ENCODE assay signal across 15 cellular contexts in the genomic region with DNA sequence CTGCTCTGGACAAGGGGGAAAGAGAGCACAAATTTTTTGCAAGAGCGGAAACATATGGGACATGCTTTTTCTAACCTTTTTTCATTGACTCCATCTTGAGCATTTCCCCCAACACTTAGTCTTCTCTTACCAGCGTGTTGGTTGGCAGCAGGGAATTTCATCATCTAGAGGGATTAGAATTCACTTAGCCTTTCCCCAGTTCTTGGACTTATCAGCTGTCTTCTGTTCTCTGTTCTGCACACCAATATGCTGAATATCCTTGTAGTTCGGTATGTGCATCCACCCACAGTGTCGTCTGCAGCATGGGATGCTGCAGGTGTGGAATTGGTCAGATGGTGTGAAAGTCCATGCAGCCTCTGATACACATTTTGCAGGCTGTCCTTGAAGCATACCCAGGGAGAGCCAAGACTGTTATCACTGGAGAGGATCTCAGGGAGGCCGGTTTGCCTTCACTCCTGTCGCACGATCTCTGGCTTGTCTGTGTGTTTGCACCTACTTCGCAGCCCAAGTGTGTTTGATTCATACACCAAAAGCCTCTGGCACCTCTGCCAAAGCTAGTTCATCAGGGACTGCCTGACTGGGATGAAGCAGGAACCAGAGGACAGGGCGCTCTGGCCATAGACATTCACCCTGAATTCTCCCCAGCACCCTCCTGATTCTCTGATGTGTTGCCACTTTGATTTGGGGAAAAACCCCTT.
DNase-seq lines count a peak whose midpoint lies in the region; ATAC-seq lines count a peak whose summit lies in the region.
"Had no signal": no experiment of that assay in that cellular context is flagged by ENCODE, and none has a peak within 500 bp of the region (broad histone marks: within the 10 kb centered on the region; RNA-seq: fewer than 3 reads in every experiment).

No MANE protein-coding gene starts in this region.

- H3K27ac Mint-ChIP-seq in activated T-helper 1 cell treated with anti-CD3 and anti-CD28 coated beads, Interleukin-12 subunit alpha, Interleukin-12 subunit beta, Interleukin-2, Interleukin-4 antibody, amounts not matched to agents 30 ng/mL and 10 ng/mL and 1 ng/mL, durations not matched to agents 14 hours and 24 hours and 36 hours = peak overlapping the region; percentile 21
- H3K27ac Mint-ChIP-seq in stimulated activated effector memory CD8-positive, alpha-beta T cell treated with anti-CD3 and anti-CD28 coated beads, Interleukin-12 subunit alpha, Interleukin-12 subunit beta, amount 100 ng/mL, for 72 hours = peak overlapping the region; percentile 97
- H3K27ac Mint-ChIP-seq: WTC11 had no signal

- peaks cover 13% of the 10 kb centered on the region for H3K9me3 Mint-ChIP-seq in activated T-helper 1 cell treated with anti-CD3 and anti-CD28 coated beads, Interleukin-12 subunit alpha, Interleukin-12 subunit beta, Interleukin-2, Interleukin-4 antibody, amounts not matched to agents 30 ng/mL and 10 ng/mL and 1 ng/mL, durations not matched to agents 14 hours and 24 hours and 36 hours
- no peaks in the 10 kb centered on the region for H3K9me3 Mint-ChIP-seq in stimulated activated effector memory CD8-positive, alpha-beta T cell treated with anti-CD3 and anti-CD28 coated beads, Interleukin-12 subunit alpha, Interleukin-12 subunit beta, amount 100 ng/mL, for 72 hours
- H3K9me3 Mint-ChIP-seq: CD4-positive, CD25-positive, alpha-beta regulatory T cell; WTC11 had no signal

- ATAC-seq in left cardiac atrium = peak; percentile 34 to 52
- no peak for ATAC-seq in stimulated activated effector memory CD8-positive, alpha-beta T cell treated with anti-CD3 and anti-CD28 coated beads, Interleukin-12 subunit alpha, Interleukin-12 subunit beta, amount 100 ng/mL, for 72 hours
- no peak for ATAC-seq in HG03159 (IDR thresholded peaks at IDR 0.05; ENCODE audit: unreplicated experiment)
- ATAC-seq in GM18858 (IDR thresholded peaks at IDR 0.05; ENCODE audit: unreplicated experiment) = no peak
- ATAC-seq in HG03565 (IDR thresholded peaks at IDR 0.05; ENCODE audit: unreplicated experiment) = no peak
- ATAC-seq: WTC11 had no signal

- H3K27me3 Mint-ChIP-seq in activated T-helper 1 cell treated with anti-CD3 and anti-CD28 coated beads, Interleukin-12 subunit alpha, Interleukin-12 subunit beta, Interleukin-2, Interleukin-4 antibody, amounts not matched to agents 30 ng/mL and 10 ng/mL and 1 ng/mL, durations not matched to agents 14 hours and 24 hours and 36 hours (ENCODE audit: insufficient read depth) = no peaks in the 10 kb centered on the region
- H3K27me3 Mint-ChIP-seq: CD4-positive, CD25-positive, alpha-beta regulatory T cell had no signal

- peaks cover 62% of the 10 kb centered on the region for H3K4me1 Mint-ChIP-seq in activated T-helper 1 cell treated with anti-CD3 and anti-CD28 coated beads, Interleukin-12 subunit alpha, Interleukin-12 subunit beta, Interleukin-2, Interleukin-4 antibody, amounts not matched to agents 30 ng/mL and 10 ng/mL and 1 ng/mL, durations not matched to agents 14 hours and 24 hours and 36 hours (ENCODE audit: low read depth)
- H3K4me1 Mint-ChIP-seq in stimulated activated effector memory CD8-positive, alpha-beta T cell treated with anti-CD3 and anti-CD28 coated beads, Interleukin-12 subunit alpha, Interleukin-12 subunit beta, amount 100 ng/mL, for 72 hours = peaks cover 74% of the 10 kb centered on the region

- DNase-seq in SK-N-DZ (ENCODE audit: low spot score) = peak; percentile 42
- no peak for DNase-seq in activated T-helper 1 cell treated with anti-CD3 and anti-CD28 coated beads, Interleukin-12 subunit alpha, Interleukin-12 subunit beta, Interleukin-2, Interleukin-4 antibody, amounts not matched to agents 30 ng/mL and 10 ng/mL and 1 ng/mL, durations not matched to agents 14 hours and 24 hours and 36 hours (ENCODE audit: low spot score)
- DNase-seq in left cardiac atrium = no peak
- no peak for DNase-seq in stimulated activated effector memory CD8-positive, alpha-beta T cell treated with anti-CD3 and anti-CD28 coated beads, Interleukin-12 subunit alpha, Interleukin-12 subunit beta, amount 100 ng/mL, for 72 hours (ENCODE audit: low spot score in 2 of 2)
- DNase-seq: anterior cingulate cortex; CD4-positive, CD25-positive, alpha-beta regulatory T cell; effector CD4-positive, alpha-beta T cell; EL; NCI-H1930; NK-92 treated with Interleukin-12 subunit alpha and Interleukin-12 subunit beta, amount 100 ng/mL, for 24 hours; SHP77 treated with DMSO at 0.1 percent for 48 hours had no signal

- H3K36me3 Mint-ChIP-seq in activated T-helper 1 cell treated with anti-CD3 and anti-CD28 coated beads, Interleukin-12 subunit alpha, Interleukin-12 subunit beta, Interleukin-2, Interleukin-4 antibody, amounts not matched to agents 30 ng/mL and 10 ng/mL and 1 ng/mL, durations not matched to agents 14 hours and 24 hours and 36 hours (ENCODE audit: low read depth) = peaks cover 34% of the 10 kb centered on the region
- H3K36me3 Mint-ChIP-seq in stimulated activated effector memory CD8-positive, alpha-beta T cell treated with anti-CD3 and anti-CD28 coated beads, Interleukin-12 subunit alpha, Interleukin-12 subunit beta, amount 100 ng/mL, for 72 hours = peaks cover 29% of the 10 kb centered on the region
- H3K36me3 Mint-ChIP-seq: WTC11 had no signal

- no peak overlapping the region for H3K4me3 Mint-ChIP-seq in activated T-helper 1 cell treated with anti-CD3 and anti-CD28 coated beads, Interleukin-12 subunit alpha, Interleukin-12 subunit beta, Interleukin-2, Interleukin-4 antibody, amounts not matched to agents 30 ng/mL and 10 ng/mL and 1 ng/mL, durations not matched to agents 14 hours and 24 hours and 36 hours
- no peak overlapping the region for H3K4me3 Mint-ChIP-seq in stimulated activated effector memory CD8-positive, alpha-beta T cell treated with anti-CD3 and anti-CD28 coated beads, Interleukin-12 subunit alpha, Interleukin-12 subunit beta, amount 100 ng/mL, for 72 hours
- H3K4me3 Mint-ChIP-seq: CD4-positive, CD25-positive, alpha-beta regulatory T cell; WTC11 had no signal

- intact Hi-C loops in activated T-helper 1 cell treated with anti-CD3 and anti-CD28 coated beads, Interleukin-12 subunit alpha, Interleukin-12 subunit beta, Interleukin-2, Interleukin-4 antibody, amounts not matched to agents 30 ng/mL and 10 ng/mL and 1 ng/mL, durations not matched to agents 14 hours and 24 hours and 36 hours (cut with micrococcal nuclease) = no loop called here
- intact Hi-C loops in left cardiac atrium (cut with DNase I) = no loop called here

Comparison
In these comparisons a context has a peak if more than half of its experiments do, and no peak if none do; other contexts are left out.
1. ATAC-seq: peak in left cardiac atrium (2 of 2); none in stimulated activated effector memory CD8-positive, alpha-beta T cell treated with anti-CD3 and anti-CD28 coated beads, Interleukin-12 subunit alpha, Interleukin-12 subunit beta, amount 100 ng/mL, for 72 hours (single experiment), HG03159 (single experiment), GM18858 (single experiment) and HG03565 (single experiment).